Comparison of ENCODE assay signal across 9 cellular contexts in the genomic region with DNA sequence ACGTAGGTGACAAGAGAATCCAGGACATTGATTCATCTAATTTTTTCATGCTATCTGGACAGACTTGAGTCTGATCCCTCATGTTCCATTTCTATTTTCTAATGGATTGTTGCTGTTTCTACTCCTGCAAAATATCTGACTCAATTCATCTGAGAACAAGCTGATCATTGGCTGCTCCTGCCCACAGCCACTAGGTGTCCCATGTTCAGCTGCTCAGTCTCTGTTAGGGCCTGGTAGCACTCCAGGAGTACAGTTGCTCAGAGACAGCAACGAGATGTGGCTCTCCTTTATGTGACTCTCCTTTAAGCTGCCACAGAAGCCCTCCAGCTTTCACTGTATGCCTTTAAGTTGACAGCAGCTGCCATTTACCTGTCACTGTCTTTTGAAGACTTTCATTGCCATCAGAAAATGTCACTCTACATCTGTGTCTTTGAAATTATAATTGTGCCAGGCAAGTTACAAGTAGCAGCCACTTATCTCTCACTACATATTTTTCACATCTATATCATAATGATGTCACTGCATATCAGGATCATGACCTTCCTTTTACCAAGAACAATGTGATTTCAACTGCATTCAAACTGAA.
DNase-seq lines count a peak whose midpoint lies in the region; TF ChIP-seq lines count a peak whose summit lies in the region.
"Had no signal": no experiment of that assay in that cellular context is flagged by ENCODE, and none has a peak within 500 bp of the region (broad histone marks: within the 10 kb centered on the region; RNA-seq: fewer than 3 reads in every experiment).

No MANE protein-coding gene starts in this region.

- H3K4me1 Mint-ChIP-seq in brain: peaks cover 23% of the 10 kb centered on the region
- H3K4me1 Mint-ChIP-seq in CD8-positive, alpha-beta memory T cell: no peaks in the 10 kb centered on the region

- TF ChIP-seq CTCF in GM12872 (IDR thresholded peaks at IDR 0.05; ENCODE audit: insufficient read depth, low read depth, low read length) (peak; percentile 35; the same call in 1 of the 3 replicates), brain (conservative IDR thresholded peaks at IDR 0.05) (peak; percentile 11 to 42), neural cell (IDR thresholded peaks at IDR 0.05; ENCODE audit: poor library complexity, severe bottlenecking) (peak; percentile 79)

- no peaks in the 10 kb centered on the region for H3K4me1 ChIP-seq in CD8-positive, alpha-beta memory T cell (ENCODE audit: insufficient read depth, low read length)

- H4K20me1 ChIP-seq in neural cell (ENCODE audit: insufficient read depth): no peaks in the 10 kb centered on the region

- no peak overlapping the region for H3K4me2 ChIP-seq in neural cell (ENCODE audit: low read length)

- DNase-seq in LoVo (ENCODE audit: low spot score): peak; percentile 5
- no peak for DNase-seq in NCI-H345 (lab: John Stamatoyannopoulos, UW)
- DNase-seq in activated CD4-positive, CD25-positive, alpha-beta regulatory T cell treated with anti-CD3 and anti-CD28 coated beads, Interleukin-2, amount 50 U/mL, for 72 hours: no peak
- no peak for DNase-seq in CD8-positive, alpha-beta memory T cell
- DNase-seq in NCI-H524 treated with DMSO at 0.1 percent for 48 hours (lab: John Stamatoyannopoulos, UW): no peak
- DNase-seq: amygdala had no signal

- H3K27me3 ChIP-seq in neural cell (ENCODE audit: insufficient read depth, low read depth, low read length): no peaks in the 10 kb centered on the region
- no peaks in the 10 kb centered on the region for H3K27me3 ChIP-seq in CD8-positive, alpha-beta memory T cell (ENCODE audit: insufficient read depth, low read length, poor library complexity, severe bottlenecking)

- no peak overlapping the region for H3K4me3 ChIP-seq in neural cell (ENCODE audit: low read length)
- no peak overlapping the region for H3K4me3 ChIP-seq in CD8-positive, alpha-beta memory T cell (ENCODE audit: low read length)

- no peaks in the 10 kb centered on the region for H3K9me3 Mint-ChIP-seq in brain
- H3K9me3 Mint-ChIP-seq in CD8-positive, alpha-beta memory T cell: peaks cover 2 to 42% (median 13%) of the 10 kb centered on the region in 5 donors

- POLR2A ChIA-PET in CD8-positive, alpha-beta memory T cell (lab: Charles Lee): no interaction called here

- no peaks in the 10 kb centered on the region for H3F3A ChIP-seq in neural cell (ENCODE audit: insufficient read depth, low read length, poor library complexity, severe bottlenecking)

- H3K9ac ChIP-seq in neural cell (ENCODE audit: low read length): peak overlapping the region; percentile 52

- H3K79me2 ChIP-seq in neural cell (replicated peaks; ENCODE audit: insufficient read depth, low read length): no peaks in the 10 kb centered on the region

- no peak overlapping the region for H3K4me3 Mint-ChIP-seq in brain
- H3K4me3 Mint-ChIP-seq in CD8-positive, alpha-beta memory T cell: no peak overlapping the region

- no peaks in the 10 kb centered on the region for H3K9me2 ChIP-seq in neural cell (ENCODE audit: insufficient read depth, low read length)

- no peaks in the 10 kb centered on the region for H3K36me3 ChIP-seq in neural cell (ENCODE audit: insufficient read depth, low read length)
- H3K36me3 ChIP-seq in CD8-positive, alpha-beta memory T cell (ENCODE audit: insufficient read depth, low read length): no peaks in the 10 kb centered on the region

- H3K9me3 ChIP-seq in neural cell (ENCODE audit: low read length): no peaks in the 10 kb centered on the region
- H3K9me3 ChIP-seq in CD8-positive, alpha-beta memory T cell (ENCODE audit: low read length): no peaks in the 10 kb centered on the region

- H2AFZ ChIP-seq in neural cell (ENCODE audit: low read depth, low read length): no peak overlapping the region

- no peaks in the 10 kb centered on the region for H3K27me3 Mint-ChIP-seq in brain
- no peaks in the 10 kb centered on the region for H3K27me3 Mint-ChIP-seq in CD8-positive, alpha-beta memory T cell

- no peak overlapping the region for H3K27ac Mint-ChIP-seq in brain
- no peak overlapping the region for H3K27ac Mint-ChIP-seq in CD8-positive, alpha-beta memory T cell

- TF ChIP-seq EP300 in neural cell (conservative IDR thresholded peaks at IDR 0.05; ENCODE audit: poor library complexity, severe bottlenecking): peak; percentile 100

- no peaks in the 10 kb centered on the region for H3K36me3 Mint-ChIP-seq in brain
- no peaks in the 10 kb centered on the region for H3K36me3 Mint-ChIP-seq in CD8-positive, alpha-beta memory T cell

- CTCF ChIA-PET in CD8-positive, alpha-beta memory T cell (lab: Charles Lee): no interaction called here

- TF ChIP-seq RAD21 in neural cell (conservative IDR thresholded peaks at IDR 0.05): peak; percentile 71

- H3K27ac ChIP-seq in neural cell (ENCODE audit: low read length): peak overlapping the region; percentile 78
- H3K27ac ChIP-seq in CD8-positive, alpha-beta memory T cell (ENCODE audit: low read depth, low read length): no peak overlapping the region

TF ChIP-seq in neural cell, 6 proteins besides CTCF, POLR2A, EP300 and RAD21:
- TF ChIP-seq POLR2AphosphoS5 (IDR thresholded peaks at IDR 0.05) (peak; percentile 97), REST (IDR thresholded peaks at IDR 0.05; ENCODE audit: borderline replicate concordance) (peak; percentile 48), MXI1 (conservative IDR thresholded peaks at IDR 0.05; ENCODE audit: poor library complexity, severe bottlenecking) (peak; percentile 9), TAF1 (IDR thresholded peaks at IDR 0.05; ENCODE audit: low read depth) (no peak), SMC3 (conservative IDR thresholded peaks at IDR 0.05; ENCODE audit: poor library complexity) (peak; percentile 68), EZH2 (IDR thresholded peaks at IDR 0.05; ENCODE audit: borderline replicate concordance, insufficient read depth, low read length, poor library complexity, severe bottlenecking) (no peak)
TF ChIP-seq in neural cell: peak in this region for 4.

Comparison
In these comparisons a context has a peak if more than half of its experiments do, and no peak if none do; other contexts are left out.
1. CTCF ChIP-seq: peak in every context shown above with its lines; median percentile 79 in neural cell; 35 in GM12872; 26 in brain.